1 cellular context compared by ENCODE assay signal in genomic region chr11:72454791-72455190, GRCh38.
TF ChIP-seq lines count a peak whose summit lies in the region.

No MANE protein-coding gene starts in this region.

TF ChIP-seq in GM23338, 12 proteins besides CTCF, POLR2A, EP300 and RAD21 (continued from another document):
- TF ChIP-seq ZNF462 (CRISPR knock-in tag; IDR thresholded peaks at IDR 0.05) = no peak
- TF ChIP-seq EZH2phosphoT487 (IDR thresholded peaks at IDR 0.05; ENCODE audit: unreplicated experiment) = no peak
- no peak for TF ChIP-seq ETS1 (IDR thresholded peaks at IDR 0.05)
- TF ChIP-seq EZH2 (IDR thresholded peaks at IDR 0.05; ENCODE audit: low read depth, unreplicated experiment) = no peak
- no peak for TF ChIP-seq ZNF331 (CRISPR knock-in tag; IDR thresholded peaks at IDR 0.05; ENCODE audit: low read depth)
- TF ChIP-seq CREB1 (CRISPR knock-in tag; IDR thresholded peaks at IDR 0.05; ENCODE audit: low read depth) = no peak
- TF ChIP-seq JUNB (IDR thresholded peaks at IDR 0.05; ENCODE audit: unreplicated experiment) = no peak
- no peak for TF ChIP-seq STAT1 (IDR thresholded peaks at IDR 0.05; ENCODE audit: unreplicated experiment)
- no peak for TF ChIP-seq POLR2AphosphoS5 (IDR thresholded peaks at IDR 0.05; ENCODE audit: low read depth)
